In the genomic region with DNA sequence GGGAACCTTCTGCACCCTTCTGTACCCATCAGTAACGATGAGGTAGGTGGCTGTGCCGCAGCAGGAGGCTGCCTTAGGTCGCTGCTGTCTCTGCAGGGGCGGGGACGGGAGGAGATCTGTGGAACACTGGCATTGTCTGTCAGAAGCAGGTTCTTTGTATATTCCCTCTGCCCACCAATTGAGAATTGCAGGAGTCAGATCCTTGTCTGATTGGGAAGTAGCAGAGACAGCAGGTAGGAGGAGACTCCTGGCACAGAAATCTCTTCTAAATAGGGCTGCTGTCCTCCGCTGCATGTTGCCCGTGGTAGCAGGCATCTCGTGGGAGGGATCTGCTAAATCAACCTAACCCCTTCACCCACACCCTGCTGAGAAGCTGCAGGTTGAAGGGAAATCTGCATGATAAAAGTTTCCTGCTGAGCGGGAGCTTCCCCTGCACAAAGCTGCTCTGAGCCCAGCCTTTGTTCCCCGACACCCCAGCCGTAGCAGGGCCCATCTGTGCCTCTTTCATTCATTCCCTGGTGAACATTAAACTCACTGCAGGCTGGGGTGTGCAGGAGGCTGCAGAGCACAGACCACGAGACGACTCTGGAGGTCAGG, we compare ENCODE assay signal across 1 cellular context.
TF ChIP-seq lines count a peak whose summit lies in the region.

No MANE protein-coding gene starts in this region.

TF ChIP-seq in H1, 55 proteins besides CTCF, POLR2A, EP300 and RAD21 (continued from another document):
- no peak for TF ChIP-seq CHD1 (IDR thresholded peaks at IDR 0.05; ENCODE audit: low read depth, low read length)
- TF ChIP-seq CHD7 (IDR thresholded peaks at IDR 0.05; ENCODE audit: insufficient replicate concordance, low read length): no peak
- no peak for TF ChIP-seq CBX5 (IDR thresholded peaks at IDR 0.05; ENCODE audit: low read depth, low read length)
- 0 out of 2 replicates have a peak, but pooled peaks have one; percentile 67 for TF ChIP-seq TBP (IDR thresholded peaks at IDR 0.05; ENCODE audit: low read depth, low read length)
TF ChIP-seq in H1: peak in this region for 16.
